ENCODE assay signal across 16 cellular contexts in genomic region chr15:62135532-62136134, GRCh38. TPM values are rescaled to one million over a fixed set of nuclear protein-coding genes. Genes with fewer than 3 reads are reported as not detected.
DNase-seq lines count a peak whose midpoint lies in the region; ATAC-seq and TF ChIP-seq lines count a peak whose summit lies in the region.
"Had no signal": no experiment of that assay in that cellular context is flagged by ENCODE, and none has a peak within 500 bp of the region (broad histone marks: within the 10 kb centered on the region; RNA-seq: fewer than 3 reads in every experiment).

No MANE protein-coding gene starts in this region.

- H3K9me3 Mint-ChIP-seq in chondrocyte (ENCODE audit: low read depth), result peaks cover 2% of the 10 kb centered on the region
- H3K9me3 Mint-ChIP-seq: T-helper 1 cell treated with Interleukin-12 subunit alpha and Interleukin-12 subunit beta and Interleukin-4 antibody, amounts not matched to agents 30 μg/mL and 1 μg/mL, for 36 hours had no signal

- H3K27ac ChIP-seq in right cardiac atrium (ENCODE audit: low read length) (no peak overlapping the region), vagina (peak overlapping the region; percentile 14)
- H3K27ac ChIP-seq: neutrophil had no signal

- intact Hi-C loops in right cardiac atrium (cut with DNase I), result no loop called here
- intact Hi-C loops in Right ventricle myocardium inferior (cut with DNase I), result no loop called here
- intact Hi-C loops in vagina (cut with DNase I), result no loop called here

- TF ChIP-seq POLR2A in vagina (IDR thresholded peaks at IDR 0.05), result no peak

- DNase-seq in right cardiac atrium, result peak in 2 of 3 donors; percentile 46 to 69
- DNase-seq in Right ventricle myocardium inferior (ENCODE audit: missing footprints), result no peak
- DNase-seq in chondrocyte (ENCODE audit: low spot score), result no peak
- peak; percentile 74 to 83 for DNase-seq in lung microvascular endothelial cell (ENCODE audit: low read depth in 2 of 2)
- DNase-seq in vagina (ENCODE audit: extremely low spot score in 2 of 2), result no peak
- DNase-seq in hepatic stellate cell (ENCODE audit: low spot score), result no peak
- DNase-seq: DMS79; MV-4-11; NK-92 treated with Interleukin-12 subunit alpha and Interleukin-12 subunit beta, amount 100 ng/mL, for 24 hours; stimulated activated CD4-positive, alpha-beta T cell treated with anti-CD3 and anti-CD28 coated beads, Interleukin-2, amount 100 ng/mL, for 48 hours; stimulated activated naive CD4-positive, alpha-beta T cell treated with Interleukin-2 at 50 U/mL for 16 hours had no signal

- WGBS in right cardiac atrium, result 38% methylated on average over 9 of the region's 9 CpGs

- H3K4me1 ChIP-seq in right cardiac atrium (ENCODE audit: control insufficient read depth, insufficient read depth, low read length), result peaks cover 6% of the 10 kb centered on the region
- H3K4me1 ChIP-seq in vagina, result peaks cover 7% of the 10 kb centered on the region

- no peaks in the 10 kb centered on the region for H3K9me3 ChIP-seq in right cardiac atrium (ENCODE audit: control insufficient read depth, low read length)
- H3K9me3 ChIP-seq in vagina, result no peaks in the 10 kb centered on the region
- H3K9me3 ChIP-seq: neutrophil had no signal

- peaks cover 2% of the 10 kb centered on the region for H3K27me3 Mint-ChIP-seq in chondrocyte (ENCODE audit: low read depth)

- no peaks in the 10 kb centered on the region for H3K36me3 ChIP-seq in vagina
- H3K36me3 ChIP-seq: neutrophil had no signal

- TF ChIP-seq CTCF in chondrocyte (IDR thresholded peaks at IDR 0.05) (no peak), vagina (IDR thresholded peaks at IDR 0.05) (no peak)

- H3K4me3 ChIP-seq in right cardiac atrium (ENCODE audit: low read length) (no peak overlapping the region), vagina (no peak overlapping the region)

- peak; percentile 70 to 91 for ATAC-seq in right cardiac atrium
- ATAC-seq in Right ventricle myocardium inferior, result no peak
- ATAC-seq in activated CD4-positive, CD25-positive, alpha-beta regulatory T cell treated with anti-CD3 and anti-CD28 coated beads, Interleukin-2, amount 50 U/mL, for 24 hours, result no peak
- no peak for ATAC-seq in GM21526 (IDR thresholded peaks at IDR 0.05; ENCODE audit: low FRiP score, unreplicated experiment)

- H3K4me1 Mint-ChIP-seq in chondrocyte (ENCODE audit: low read depth), result peaks cover 24% of the 10 kb centered on the region

- H3K27ac Mint-ChIP-seq in chondrocyte (ENCODE audit: unreplicated experiment), result peak overlapping the region; percentile 68
- H3K27ac Mint-ChIP-seq: T-helper 1 cell treated with Interleukin-12 subunit alpha and Interleukin-12 subunit beta and Interleukin-4 antibody, amounts not matched to agents 30 μg/mL and 1 μg/mL, for 36 hours had no signal

- peaks cover 3% of the 10 kb centered on the region for H3K36me3 Mint-ChIP-seq in chondrocyte (ENCODE audit: low read depth)

- no peak overlapping the region for H3K4me3 Mint-ChIP-seq in chondrocyte (ENCODE audit: unreplicated experiment)
- H3K4me3 Mint-ChIP-seq: T-helper 1 cell treated with Interleukin-12 subunit alpha and Interleukin-12 subunit beta and Interleukin-4 antibody, amounts not matched to agents 30 μg/mL and 1 μg/mL, for 36 hours had no signal

- H3K27me3 ChIP-seq in right cardiac atrium (ENCODE audit: control insufficient read depth, insufficient read depth) (no peaks in the 10 kb centered on the region), vagina (no peaks in the 10 kb centered on the region)

RNA-seq across cellular contexts. Expression of gene C2CD4B, which starts 29.5 kb away (rescaled TPM):
- total RNA-seq in right cardiac atrium, result 1 to 10 TPM; 1.4 to 2.4 (median 1.6) TPM
- 2.8 TPM for polyA plus RNA-seq in right cardiac atrium
- total RNA-seq in Right ventricle myocardium inferior, result 2.5 TPM
- total RNA-seq in chondrocyte, result 0.17 TPM in 1 of 3 replicates, not detected in the others
- total RNA-seq in lung microvascular endothelial cell, result 20.0 and 45.6 TPM in 2 replicates
- 0.49 TPM for total RNA-seq in vagina
- polyA plus RNA-seq: AG04450 had no signal

Comparison
In these comparisons a context has a peak if more than half of its experiments do, and no peak if none do; other contexts are left out.
1. ATAC-seq: peak in right cardiac atrium (2 of 2); none in Right ventricle myocardium inferior (single experiment), activated CD4-positive, CD25-positive, alpha-beta regulatory T cell treated with anti-CD3 and anti-CD28 coated beads, Interleukin-2, amount 50 U/mL, for 24 hours (0 of 2) and GM21526 (single experiment).
2. DNase-seq: peak in right cardiac atrium (2 of 3) and lung microvascular endothelial cell (2 of 2); none in Right ventricle myocardium inferior (single experiment), chondrocyte (single experiment), vagina (0 of 2) and hepatic stellate cell (single experiment).